ENCODE assay signal across 22 cellular contexts in genomic region chr2:102977462-102977861, GRCh38.
"Had no signal": no experiment of that assay in that cellular context is flagged by ENCODE, and none has a peak within 500 bp of the region (broad histone marks: within the 10 kb centered on the region; RNA-seq: fewer than 3 reads in every experiment).

No MANE protein-coding gene starts in this region.

- ATAC-seq: Panc1, PC-3, SK-N-SH treated with all-trans-retinoic acid at 6 μM for 48 hours, T-helper 17 cell had no signal

- H3K27ac ChIP-seq: RWPE1 had no signal

- H3K9me3 ChIP-seq: MG63 had no signal

- H3K27me3 ChIP-seq: MG63 had no signal

- H3K36me3 ChIP-seq: MG63 had no signal

- DNase-seq: KBM-7, MG63, NCI-H1105, NCI-H1417, NCI-H1436 treated with DMSO at 0.1 percent for 48 hours, NCI-H1694, NCI-H187 treated with DMSO at 0.1 percent for 48 hours, NCI-H2081, NCI-H2107, NCI-H2227 treated with DMSO at 0.1 percent for 48 hours, NCI-H446, NCI-H510A, NCI-H524 treated with DMSO at 0.1 percent for 48 hours, NCI-H69, NCI-H774, PC-3, SHP77, T-helper 1 cell, T-helper 17 cell had no signal

- H3K4me3 ChIP-seq: MG63 had no signal
